In the genomic region with DNA sequence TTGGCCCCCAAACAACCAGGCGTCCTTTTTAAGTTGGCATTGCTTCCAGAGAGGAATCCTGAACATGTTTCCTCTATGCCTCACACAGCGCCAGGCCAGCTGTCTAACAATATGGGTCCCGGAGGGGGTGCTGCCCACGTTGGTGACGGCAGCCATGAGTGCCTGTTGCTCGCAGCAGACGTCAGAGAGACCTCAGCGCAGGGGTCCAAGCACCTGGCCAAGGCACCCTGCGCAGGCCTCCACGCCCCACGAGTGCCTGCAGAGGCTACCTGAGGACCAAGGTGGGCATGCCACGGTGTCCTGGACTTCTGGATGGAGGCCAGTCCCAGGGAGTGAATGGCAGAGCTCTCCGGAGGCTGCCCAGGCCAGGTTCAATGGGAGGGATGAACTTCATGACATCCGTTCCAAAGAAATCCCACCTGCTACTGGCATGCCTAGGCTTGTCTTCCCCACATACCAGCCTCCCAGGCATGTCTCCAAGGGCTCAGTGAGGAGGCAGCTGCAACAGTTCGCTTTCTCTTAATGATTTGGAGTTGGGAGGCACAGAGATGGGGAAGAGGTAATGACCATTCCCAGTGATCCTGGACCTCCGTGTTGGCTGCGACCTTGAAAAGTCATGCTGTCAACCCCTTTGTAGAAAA, we compare ENCODE assay signal across 1 cellular context.
TF ChIP-seq lines count a peak whose summit lies in the region.

No MANE protein-coding gene starts in this region.

TF ChIP-seq in H1, 55 proteins besides CTCF, POLR2A, EP300 and RAD21 (continued from another document):
- TF ChIP-seq, protein P1, sequence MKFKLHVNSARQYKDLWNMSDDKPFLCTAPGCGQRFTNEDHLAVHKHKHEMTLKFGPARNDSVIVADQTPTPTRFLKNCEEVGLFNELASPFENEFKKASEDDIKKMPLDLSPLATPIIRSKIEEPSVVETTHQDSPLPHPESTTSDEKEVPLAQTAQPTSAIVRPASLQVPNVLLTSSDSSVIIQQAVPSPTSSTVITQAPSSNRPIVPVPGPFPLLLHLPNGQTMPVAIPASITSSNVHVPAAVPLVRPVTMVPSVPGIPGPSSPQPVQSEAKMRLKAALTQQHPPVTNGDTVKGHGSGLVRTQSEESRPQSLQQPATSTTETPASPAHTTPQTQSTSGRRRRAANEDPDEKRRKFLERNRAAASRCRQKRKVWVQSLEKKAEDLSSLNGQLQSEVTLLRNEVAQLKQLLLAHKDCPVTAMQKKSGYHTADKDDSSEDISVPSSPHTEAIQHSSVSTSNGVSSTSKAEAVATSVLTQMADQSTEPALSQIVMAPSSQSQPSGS (IDR thresholded peaks at IDR 0.05; ENCODE audit: low read length), result no peak
- no peak for TF ChIP-seq KDM4A (IDR thresholded peaks at IDR 0.05; ENCODE audit: low read depth, low read length, severe bottlenecking)
- no peak for TF ChIP-seq BRCA1 (IDR thresholded peaks at IDR 0.05; ENCODE audit: low read depth, low read length)
